Comparison of ENCODE assay signal across 23 cellular contexts in the genomic region with DNA sequence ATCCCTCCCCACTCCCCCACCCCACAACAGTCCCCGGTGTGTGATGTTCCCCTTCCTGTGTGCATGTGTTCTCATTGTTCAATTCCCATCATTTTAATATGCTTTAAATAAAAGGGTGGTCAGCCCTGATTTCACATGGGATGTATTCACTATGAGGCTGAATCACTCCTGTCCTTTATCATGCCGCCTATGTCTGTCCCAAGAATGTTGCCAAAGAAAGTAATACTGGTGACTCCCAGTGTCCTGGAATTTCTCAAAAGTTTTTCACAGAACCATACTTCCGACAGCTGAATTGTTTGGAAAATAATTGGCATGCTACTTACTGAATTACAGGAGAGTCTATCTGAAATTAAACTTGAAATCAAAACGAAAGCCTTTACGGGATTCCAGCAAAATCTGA.
A peak's percentile ranks its signal among the peaks of the same experiment; 100 is the strongest.
DNase-seq lines count a peak whose midpoint lies in the region; ATAC-seq, FAIRE-seq and TF ChIP-seq lines count a peak whose summit lies in the region.
"Had no signal": no experiment of that assay in that cellular context is flagged by ENCODE, and none has a peak within 500 bp of the region (broad histone marks: within the 10 kb centered on the region; RNA-seq: fewer than 3 reads in every experiment).

No MANE protein-coding gene starts in this region.

- no peaks in the 10 kb centered on the region for H3K79me2 ChIP-seq in mammary epithelial cell (ENCODE audit: insufficient read depth, low read length)
- no peaks in the 10 kb centered on the region for H3K79me2 ChIP-seq in astrocyte (ENCODE audit: insufficient read depth, low read length)
- H3K79me2 ChIP-seq in osteoblast (ENCODE audit: insufficient read depth, low read length) = no peaks in the 10 kb centered on the region

- POLR2A ChIA-PET in MCF 10A (lab: Yijun Ruan, JAX) = no interaction called here

- H3K4me1 ChIP-seq in mammary epithelial cell (ENCODE audit: insufficient read depth, low read length) (peaks cover 4% of the 10 kb centered on the region), astrocyte (ENCODE audit: insufficient read depth, low read length) (no peaks in the 10 kb centered on the region), osteoblast (ENCODE audit: insufficient read depth, low read length) (no peaks in the 10 kb centered on the region)
- H3K4me1 ChIP-seq: BLaER1 treated with 17β-estradiol and CSF1 and Interleukin-3, amounts not matched to agents 10 nM and 100 nM had no signal

- H3K27me3 ChIP-seq in mammary epithelial cell (ENCODE audit: insufficient read depth, low read length) = no peaks in the 10 kb centered on the region
- H3K27me3 ChIP-seq in astrocyte (ENCODE audit: insufficient read depth, low read length) = no peaks in the 10 kb centered on the region
- H3K27me3 ChIP-seq in osteoblast (ENCODE audit: insufficient read depth, low read length) = no peaks in the 10 kb centered on the region
- H3K27me3 ChIP-seq: BLaER1 treated with 17β-estradiol and CSF1 and Interleukin-3, amounts not matched to agents 10 nM and 100 nM had no signal

- H3K27ac Mint-ChIP-seq in MCF 10A (ENCODE audit: low read depth, unreplicated experiment) = no peak overlapping the region
- H3K27ac Mint-ChIP-seq in astrocyte (ENCODE audit: unreplicated experiment) = no peak overlapping the region
- H3K27ac Mint-ChIP-seq: CD8-positive, alpha-beta memory T cell; GM23338 had no signal

- H3K27ac ChIP-seq in mammary epithelial cell (ENCODE audit: insufficient read depth, low read depth, low read length) (no peak overlapping the region), astrocyte (ENCODE audit: low read depth, low read length) (no peak overlapping the region), osteoblast (ENCODE audit: low read depth, low read length) (peak overlapping the region; percentile 9), substantia nigra (ENCODE audit: low read depth, low read length, poor library complexity, severe bottlenecking) (no peak overlapping the region)
- H3K27ac ChIP-seq: BLaER1 treated with 17β-estradiol and CSF1 and Interleukin-3, amounts not matched to agents 10 nM and 100 nM; HL-60 had no signal

- no peak overlapping the region for H3K9ac ChIP-seq in mammary epithelial cell (ENCODE audit: insufficient read depth, low read length)
- no peak overlapping the region for H3K9ac ChIP-seq in astrocyte (ENCODE audit: low read length)
- H3K9ac ChIP-seq: BLaER1 treated with 17β-estradiol and CSF1 and Interleukin-3, amounts not matched to agents 10 nM and 100 nM had no signal

- H3K27me3 Mint-ChIP-seq in MCF 10A (ENCODE audit: insufficient read depth, unreplicated experiment) (no peaks in the 10 kb centered on the region), astrocyte (ENCODE audit: low read depth, unreplicated experiment) (no peaks in the 10 kb centered on the region)
- H3K27me3 Mint-ChIP-seq: CD8-positive, alpha-beta memory T cell had no signal

- H3K4me3 Mint-ChIP-seq in MCF 10A (ENCODE audit: unreplicated experiment) (no peak overlapping the region), astrocyte (ENCODE audit: unreplicated experiment) (no peak overlapping the region)
- H3K4me3 Mint-ChIP-seq: CD8-positive, alpha-beta memory T cell; GM23338 had no signal

- H3K4me1 Mint-ChIP-seq in MCF 10A (ENCODE audit: insufficient read depth, unreplicated experiment) (no peaks in the 10 kb centered on the region), astrocyte (ENCODE audit: low read depth, unreplicated experiment) (no peaks in the 10 kb centered on the region)
- H3K4me1 Mint-ChIP-seq: CD8-positive, alpha-beta memory T cell; GM23338 had no signal

- H3K9me3 Mint-ChIP-seq in MCF 10A (ENCODE audit: unreplicated experiment) (no peaks in the 10 kb centered on the region), astrocyte (ENCODE audit: unreplicated experiment) (no peaks in the 10 kb centered on the region)
- H3K9me3 Mint-ChIP-seq: GM23338 had no signal

- H3K4me2 ChIP-seq in mammary epithelial cell (ENCODE audit: insufficient read depth, low read depth, low read length) (no peak overlapping the region), astrocyte (ENCODE audit: low read length) (peak overlapping the region; percentile 28), osteoblast (ENCODE audit: insufficient read depth, low read length) (no peak overlapping the region)
- H3K4me2 ChIP-seq: BLaER1 treated with 17β-estradiol and CSF1 and Interleukin-3, amounts not matched to agents 10 nM and 100 nM; GM23338 had no signal

- CTCF ChIA-PET in MCF 10A (lab: Yijun Ruan, JAX) = no interaction called here
- CTCF ChIA-PET in mammary epithelial cell (lab: Charles Lee; ENCODE audit: low non-redundant PET) = no interaction called here

- BruUV-seq in MCF 10A (replicated peaks; lab: Mats Ljungman, UMichigan) = no TSS peak
- no TSS peak for BruUV-seq in mammary epithelial cell (replicated peaks; lab: Mats Ljungman, UMichigan)

- whole genome bisulfite sequencing in mammary epithelial cell (ENCODE audit: low coverage, missing lambda C conversion rate) = 98% methylated on average over 4 of the region's 5 CpGs

- H3K9me3 ChIP-seq in mammary epithelial cell (replicated peaks; ENCODE audit: insufficient read depth, low read length) (no peaks in the 10 kb centered on the region), astrocyte (ENCODE audit: insufficient read depth, low read depth, low read length) (no peaks in the 10 kb centered on the region), osteoblast (ENCODE audit: low read depth, low read length) (no peaks in the 10 kb centered on the region)
- H3K9me3 ChIP-seq: BLaER1 treated with 17β-estradiol and CSF1 and Interleukin-3, amounts not matched to agents 10 nM and 100 nM had no signal

- no peak for FAIRE-seq in astrocyte (lab: Jason Lieb, UNC)
- FAIRE-seq: G401.6, GM12878, GM18507, HTR-8/SVneo had no signal

- H3K36me3 ChIP-seq in mammary epithelial cell (ENCODE audit: insufficient read depth, low read length) = no peaks in the 10 kb centered on the region
- no peaks in the 10 kb centered on the region for H3K36me3 ChIP-seq in astrocyte (ENCODE audit: insufficient read depth, low read length)
- H3K36me3 ChIP-seq in osteoblast (ENCODE audit: insufficient read depth, low read length) = no peaks in the 10 kb centered on the region
- H3K36me3 ChIP-seq: BLaER1 treated with 17β-estradiol and CSF1 and Interleukin-3, amounts not matched to agents 10 nM and 100 nM had no signal

- in situ Hi-C loops in mammary epithelial cell (cut with MboI; ENCODE audit: low sequenced_read_pairs in 2 of 2) = no loop called here

- TF ChIP-seq CTCF in MCF 10A (IDR thresholded peaks at IDR 0.05; ENCODE audit: unreplicated experiment) = no peak
- no peak for TF ChIP-seq CTCF in mammary epithelial cell (conservative IDR thresholded peaks at IDR 0.05 in 1 of 2, IDR thresholded peaks at IDR 0.05 in 1 of 2; ENCODE audit: extremely low read depth in 1 of 2, insufficient read depth in 1 of 2, low read depth in 1 of 2, low read length in 2 of 2)
- TF ChIP-seq CTCF in astrocyte (IDR thresholded peaks at IDR 0.05; ENCODE audit: insufficient read depth, low read depth, low read length) = no peak
- TF ChIP-seq CTCF in fibroblast of mammary gland (conservative IDR thresholded peaks at IDR 0.05; ENCODE audit: control insufficient read depth, insufficient read depth, low read depth, low read length) = no peak
- TF ChIP-seq CTCF in osteoblast (IDR thresholded peaks at IDR 0.05; ENCODE audit: extremely low read depth, low read depth, low read length) = no peak

- H3K4me3 ChIP-seq in mammary epithelial cell (replicated peaks in 1 of 3; ENCODE audit: insufficient read depth in 1 of 3, low read depth in 2 of 3, low read length in 3 of 3) = no peak overlapping the region
- no peak overlapping the region for H3K4me3 ChIP-seq in astrocyte (ENCODE audit: insufficient read depth, low read depth, low read length)
- H3K4me3 ChIP-seq in fibroblast of mammary gland (ENCODE audit: control insufficient read depth, low read depth, low read length) = no peak overlapping the region
- H3K4me3 ChIP-seq in osteoblast (ENCODE audit: insufficient read depth, low read length) = peak overlapping the region; percentile 23
- H3K4me3 ChIP-seq: BLaER1 treated with 17β-estradiol and CSF1 and Interleukin-3, amounts not matched to agents 10 nM and 100 nM; GM12878; GM23338 had no signal

- H2AFZ ChIP-seq in mammary epithelial cell (ENCODE audit: low read depth, low read length) (no peak overlapping the region), astrocyte (ENCODE audit: low read depth, low read length) (no peak overlapping the region), osteoblast (ENCODE audit: low read length) (no peak overlapping the region)
- H2AFZ ChIP-seq: GM23338 had no signal

- no peaks in the 10 kb centered on the region for H4K20me1 ChIP-seq in mammary epithelial cell (ENCODE audit: insufficient read depth, low read length)
- no peaks in the 10 kb centered on the region for H4K20me1 ChIP-seq in astrocyte (ENCODE audit: insufficient read depth, low read length)
- H4K20me1 ChIP-seq in osteoblast (ENCODE audit: insufficient read depth, low read length) = no peaks in the 10 kb centered on the region
- H4K20me1 ChIP-seq: BLaER1 treated with 17β-estradiol and CSF1 and Interleukin-3, amounts not matched to agents 10 nM and 100 nM had no signal

- H3K36me3 Mint-ChIP-seq in MCF 10A (ENCODE audit: insufficient read depth, unreplicated experiment) = no peaks in the 10 kb centered on the region
- no peaks in the 10 kb centered on the region for H3K36me3 Mint-ChIP-seq in astrocyte (ENCODE audit: low read depth, unreplicated experiment)
- H3K36me3 Mint-ChIP-seq: CD8-positive, alpha-beta memory T cell had no signal

- ATAC-seq in activated CD4-positive, CD25-positive, alpha-beta regulatory T cell treated with anti-CD3 and anti-CD28 coated beads, Interleukin-2, amount 50 U/mL, for 24 hours = no peak
- ATAC-seq: GM12878, GM23338, HCT116 had no signal

- peak; percentile 43 for DNase-seq in MCF 10A (ENCODE audit: unreplicated experiment)
- no peak for DNase-seq in mammary epithelial cell
- peak; percentile 59 for DNase-seq in astrocyte (ENCODE audit: low read depth)
- DNase-seq in fibroblast of mammary gland (ENCODE audit: low read depth) = peak; percentile 56
- DNase-seq in osteoblast (ENCODE audit: insufficient read length, low spot score, missing footprints) = no peak
- no peak for DNase-seq in substantia nigra (lab: John Stamatoyannopoulos, UW)
- no peak for DNase-seq in NCI-H2081 treated with DMSO at 0.1 percent for 48 hours (lab: John Stamatoyannopoulos, UW)
- DNase-seq: CD8-positive, alpha-beta memory T cell; DND-41; NCI-H1417; NCI-H1930; NCI-H2171; NCI-H446; NCI-H69 had no signal

- dilution Hi-C loops in mammary epithelial cell (cut with HindIII; ENCODE audit: low sequenced_read_pairs) = no loop called here

- intact Hi-C loops in MCF 10A (cut with micrococcal nuclease) (no loop called here), mammary epithelial cell (cut with micrococcal nuclease) (no loop called here)

Comparison
In these comparisons a context has a peak if more than half of its experiments do, and no peak if none do; other contexts are left out.
1. DNase-seq: peak in MCF 10A (single experiment), astrocyte (single experiment) and fibroblast of mammary gland (single experiment); none in mammary epithelial cell (single experiment), osteoblast (single experiment), substantia nigra (0 of 49) and NCI-H2081 treated with DMSO at 0.1 percent for 48 hours (single experiment).